8 cellular contexts compared by ENCODE assay signal in the genomic region with DNA sequence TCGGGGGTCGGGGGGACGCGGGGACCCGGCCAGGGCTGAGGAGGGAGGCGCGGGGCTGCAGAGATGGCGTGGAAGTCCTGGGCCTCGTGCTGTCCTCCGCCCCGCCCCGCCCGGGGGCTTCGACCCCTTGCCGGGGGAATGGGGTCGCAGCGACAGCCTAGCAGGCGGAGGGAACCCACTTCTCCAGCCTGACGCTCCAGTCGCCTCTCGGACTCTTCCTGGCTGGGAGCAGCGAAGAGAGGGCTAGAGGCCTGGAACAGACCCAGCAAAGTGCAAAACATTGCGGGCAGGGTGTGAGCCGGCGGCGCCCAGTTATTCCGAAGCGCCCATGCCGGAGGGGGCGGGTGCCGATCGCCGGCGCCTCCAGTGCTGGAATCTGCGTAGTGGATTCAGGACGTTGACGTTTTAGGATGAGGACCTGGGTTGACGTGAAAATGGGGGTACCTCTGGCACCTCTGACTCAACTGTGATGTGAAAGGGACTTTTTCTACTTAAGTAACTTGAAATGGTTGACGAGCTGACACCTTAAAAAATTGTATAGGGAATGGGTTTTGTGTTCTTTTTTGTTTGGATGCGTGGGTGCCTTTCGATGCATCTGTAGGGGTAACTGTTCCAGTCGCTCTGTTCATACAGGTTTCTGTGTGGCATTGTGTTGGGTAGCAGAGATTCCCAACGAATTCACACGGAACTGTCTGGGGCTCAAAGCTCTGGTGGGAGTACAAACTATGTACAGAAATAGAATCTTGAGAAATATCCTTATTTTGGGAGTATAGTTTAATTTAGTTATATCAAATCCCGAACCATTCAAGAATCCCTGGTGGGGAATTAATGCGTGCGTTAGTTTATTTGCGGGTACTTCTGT. TPM values are rescaled to one million over a fixed set of nuclear protein-coding genes. Genes with fewer than 3 reads are reported as not detected.
DNase-seq lines count a peak whose midpoint lies in the region; ATAC-seq and TF ChIP-seq lines count a peak whose summit lies in the region.

No MANE protein-coding gene starts in this region.

- H3K9me3 Mint-ChIP-seq in activated naive CD4-positive, alpha-beta T cell treated with anti-CD3 and anti-CD28 coated beads, Interleukin-2, amount 10 ng/mL, durations not matched to agents 7 days and 5 days, result no peaks in the 10 kb centered on the region
- H3K9me3 Mint-ChIP-seq in chondrocyte (ENCODE audit: low read depth), result no peaks in the 10 kb centered on the region

- no peaks in the 10 kb centered on the region for H3K36me3 Mint-ChIP-seq in activated naive CD4-positive, alpha-beta T cell treated with anti-CD3 and anti-CD28 coated beads, Interleukin-2, amount 10 ng/mL, durations not matched to agents 7 days and 5 days
- H3K36me3 Mint-ChIP-seq in chondrocyte (ENCODE audit: low read depth), result no peaks in the 10 kb centered on the region

- H3K9me3 ChIP-seq in mucosa of rectum (ENCODE audit: control insufficient read depth in 2 of 2, low read length in 2 of 2), result no peaks in the 10 kb centered on the region
- no peaks in the 10 kb centered on the region for H3K9me3 ChIP-seq in uterus
- no peaks in the 10 kb centered on the region for H3K9me3 ChIP-seq in PC-3 (ENCODE audit: low read length)

- H3K27ac ChIP-seq in mucosa of rectum (ENCODE audit: low read depth in 2 of 2, low read length in 2 of 2) (no peak overlapping the region), uterus (peak overlapping the region in 1 of 2 donors; percentile 45), PC-3 (ENCODE audit: low read length) (no peak overlapping the region)

- H3K4me1 Mint-ChIP-seq in activated naive CD4-positive, alpha-beta T cell treated with anti-CD3 and anti-CD28 coated beads, Interleukin-2, amount 10 ng/mL, durations not matched to agents 7 days and 5 days, result peaks cover 5% of the 10 kb centered on the region
- peaks cover 8% of the 10 kb centered on the region for H3K4me1 Mint-ChIP-seq in chondrocyte (ENCODE audit: low read depth)

- no peak for TF ChIP-seq POLR2A in uterus (IDR thresholded peaks at IDR 0.05)

- H3K36me3 ChIP-seq in mucosa of rectum (ENCODE audit: control insufficient read depth in 2 of 2, insufficient read depth in 2 of 2, low read length in 2 of 2), result no peaks in the 10 kb centered on the region
- no peaks in the 10 kb centered on the region for H3K36me3 ChIP-seq in uterus
- H3K36me3 ChIP-seq in PC-3 (ENCODE audit: low read depth, low read length), result no peaks in the 10 kb centered on the region

- no peaks in the 10 kb centered on the region for H4K20me1 ChIP-seq in PC-3 (ENCODE audit: low read length)

- no peaks in the 10 kb centered on the region for H3K79me2 ChIP-seq in PC-3 (ENCODE audit: low read length)

- H3K4me3 ChIP-seq in mucosa of rectum (ENCODE audit: low read length in 2 of 2) (peak overlapping the region; percentile 33 to 44), uterus (peak overlapping the region; percentile 30 to 52), PC-3 (ENCODE audit: low read length) (no peak overlapping the region)

- POLR2A ChIA-PET in PC-3 (lab: Charles Lee; ENCODE audit: unreplicated experiment), result no interaction called here

- CTCF ChIA-PET in activated naive CD4-positive, alpha-beta T cell treated with anti-CD3 and anti-CD28 coated beads, Interleukin-2, amount 10 ng/mL, durations not matched to agents 7 days and 5 days (lab: Charles Lee), result no interaction called here
- CTCF ChIA-PET in PC-3 (lab: Charles Lee), result no interaction called here

- H3F3A ChIP-seq in PC-3 (ENCODE audit: low read length, unreplicated experiment), result no peaks in the 10 kb centered on the region

- intact Hi-C loops in uterus (cut with DNase I; ENCODE audit: low total_unique reads), result no loop called here
- intact Hi-C loops in PC-3 (cut with micrococcal nuclease), result no loop called here

- BruUV-seq in PC-3 (replicated peaks; lab: Mats Ljungman, UMichigan), result no TSS peak

- H3K4me3 Mint-ChIP-seq in activated naive CD4-positive, alpha-beta T cell treated with anti-CD3 and anti-CD28 coated beads, Interleukin-2, amount 10 ng/mL, durations not matched to agents 7 days and 5 days, result peak overlapping the region; percentile 24
- H3K4me3 Mint-ChIP-seq in chondrocyte (ENCODE audit: unreplicated experiment), result peak overlapping the region; percentile 42

- H3K27me3 ChIP-seq in mucosa of rectum (ENCODE audit: control insufficient read depth in 2 of 2, insufficient read depth in 2 of 2, low read length in 2 of 2) (peaks cover 19 to 21% of the 10 kb centered on the region in 2 donors), uterus (peaks cover 0 to 5% of the 10 kb centered on the region in 2 donors), PC-3 (ENCODE audit: low read length) (peaks cover 50% of the 10 kb centered on the region)

- peaks cover 0 to 2% of the 10 kb centered on the region in 2 donors for H3K4me1 ChIP-seq in mucosa of rectum (ENCODE audit: control insufficient read depth in 2 of 2, insufficient read depth in 2 of 2, low read length in 2 of 2)
- no peaks in the 10 kb centered on the region for H3K4me1 ChIP-seq in uterus
- no peaks in the 10 kb centered on the region for H3K4me1 ChIP-seq in PC-3 (ENCODE audit: insufficient read depth, low read length)

- H2AFZ ChIP-seq in PC-3 (ENCODE audit: low read length), result no peak overlapping the region

- no peak for DNase-seq in activated naive CD4-positive, alpha-beta T cell treated with anti-CD3 and anti-CD28 coated beads, Interleukin-2, amount 10 ng/mL, durations not matched to agents 7 days and 5 days
- DNase-seq in activated naive CD4-positive, alpha-beta T cell (lab: John Stamatoyannopoulos, UW), result no peak
- DNase-seq in chondrocyte (ENCODE audit: low spot score), result no peak
- DNase-seq in uterus, result peak in 1 of 2 donors; percentile 14
- no peak for DNase-seq in PC-3
- DNase-seq in NCI-H2107 (lab: John Stamatoyannopoulos, UW), result no peak

- no peak overlapping the region for H3K27ac Mint-ChIP-seq in activated naive CD4-positive, alpha-beta T cell treated with anti-CD3 and anti-CD28 coated beads, Interleukin-2, amount 10 ng/mL, durations not matched to agents 7 days and 5 days
- H3K27ac Mint-ChIP-seq in chondrocyte (ENCODE audit: unreplicated experiment), result no peak overlapping the region

- peaks cover 53% of the 10 kb centered on the region for H3K27me3 Mint-ChIP-seq in activated naive CD4-positive, alpha-beta T cell treated with anti-CD3 and anti-CD28 coated beads, Interleukin-2, amount 10 ng/mL, durations not matched to agents 7 days and 5 days
- peaks cover 46% of the 10 kb centered on the region for H3K27me3 Mint-ChIP-seq in chondrocyte (ENCODE audit: low read depth)

- H3K4me2 ChIP-seq in PC-3 (ENCODE audit: low read length), result no peak overlapping the region

- H3K9ac ChIP-seq in mucosa of rectum (ENCODE audit: low read depth in 1 of 2, low read length in 2 of 2), result no peak overlapping the region
- no peak overlapping the region for H3K9ac ChIP-seq in PC-3 (ENCODE audit: low read length)

- ATAC-seq in PC-3 (no peak), GM18873 (IDR thresholded peaks at IDR 0.05; ENCODE audit: low FRiP score, unreplicated experiment) (no peak)

- no peak for TF ChIP-seq CTCF in chondrocyte (IDR thresholded peaks at IDR 0.05)
- no peak for TF ChIP-seq CTCF in uterus (IDR thresholded peaks at IDR 0.05)
- TF ChIP-seq CTCF in PC-3 (conservative IDR thresholded peaks at IDR 0.05; ENCODE audit: low read depth, low read length), result no peak

- H3K9me2 ChIP-seq in PC-3 (replicated peaks; ENCODE audit: low read length), result no peaks in the 10 kb centered on the region

RNA-seq across cellular contexts. Expression of a gene that starts 1.4 kb away (rescaled TPM):
- total RNA-seq in chondrocyte (not detected in 3 replicates), uterus (10 to 100 TPM in 2 of 4 donors, 1 to 10 TPM in 2; 1.0 to 12.1 (median 9.7) TPM), PC-3 (2014; rRNA removed) (not detected in 2 replicates)
